ENCODE assay signal across 8 cellular contexts in genomic region chr5:179549973-179550510, GRCh38. TPM values are rescaled to one million over a fixed set of nuclear protein-coding genes. Genes with fewer than 3 reads are reported as not detected.
DNase-seq lines count a peak whose midpoint lies in the region; ATAC-seq, FAIRE-seq and TF ChIP-seq lines count a peak whose summit lies in the region.

No MANE protein-coding gene starts in this region.

- DNase-seq in activated T-cell treated with anti-CD3 and anti-CD28 coated beads for 24 hours (ENCODE audit: low read depth) (peak; percentile 59), PC-9 (no peak), K562 (ENCODE audit: extremely low read depth in 1 of 4, low spot score in 3 of 4) (peak in 1 of 4 experiments; percentile 40), iris pigment epithelial cell (ENCODE audit: low read depth) (peak; percentile 58), NK-92 (lab: John Stamatoyannopoulos, UW; ENCODE audit: unreplicated experiment) (no peak)
- no peak for DNase-seq in activated T-cell treated with anti-CD3 and anti-CD28 coated beads, Interleukin-2, amount 50 U/mL, for 1 hour
- DNase-seq in stimulated activated CD4-positive, alpha-beta T cell treated with anti-CD3 and anti-CD28 coated beads, Interleukin-1b, Interleukin-23, amount 100 ng/mL, for 24 hours (ENCODE audit: low read depth in 4 of 4, low spot score in 1 of 4): peak in 3 of 4 experiments; percentile 28 to 52 (median 48)

- H3K4me2 ChIP-seq in PC-9 (peak overlapping the region; percentile 99), K562 (ENCODE audit: insufficient read depth, low read length) (peak overlapping the region; percentile 91)

- ATAC-seq in HG03039 (IDR thresholded peaks at IDR 0.05; ENCODE audit: unreplicated experiment) (peak; percentile 12), K562 (peak; percentile 12)

- H2AFZ ChIP-seq in PC-9: peak overlapping the region; percentile 95
- H2AFZ ChIP-seq in K562 (ENCODE audit: low read depth, low read length): peak overlapping the region; percentile 98

- peak overlapping the region; percentile 81 to 94 for H3K9ac ChIP-seq in K562 (ENCODE audit: insufficient read depth in 1 of 2, low read depth in 2 of 2, low read length in 2 of 2)

- peak; percentile 33; the same call in 1 of the 2 replicates for TF ChIP-seq POLR2A in K562 (conservative IDR thresholded peaks at IDR 0.05)

- TF ChIP-seq RAD21 in K562 (CRISPR knock-in tag; conservative IDR thresholded peaks at IDR 0.05 in 1 of 2, IDR thresholded peaks at IDR 0.05 in 1 of 2): no peak

- no peaks in the 10 kb centered on the region for H3K9me2 ChIP-seq in PC-9 (ENCODE audit: insufficient read depth)

- in situ Hi-C loops in K562 (cut with MboI): no loop called here

- BruUV-seq in PC-9 (replicated peaks; lab: Mats Ljungman, UMichigan) (no TSS peak), K562 (replicated peaks; lab: Mats Ljungman, UMichigan) (TSS peak; percentile 96)

- TF ChIP-seq CTCF in PC-9 (conservative IDR thresholded peaks at IDR 0.05) (no peak), K562 (IDR thresholded peaks at IDR 0.05 in 2 of 3, conservative IDR thresholded peaks at IDR 0.05 in 1 of 3; ENCODE audit: insufficient read depth in 2 of 3, low read depth in 1 of 3, low read length in 3 of 3) (no peak)

- no peaks in the 10 kb centered on the region for H3K9me3 ChIP-seq in PC-9 (ENCODE audit: insufficient read depth, low read depth)
- H3K9me3 ChIP-seq in K562 (replicated peaks; ENCODE audit: control insufficient read depth, insufficient read depth, low read depth, low read length): no peaks in the 10 kb centered on the region

- peaks cover 9% of the 10 kb centered on the region; the same call in 1 of the 2 replicates for H3F3A ChIP-seq in PC-9 (ENCODE audit: insufficient read depth, low read depth)

- H3K4me3 ChIP-seq in PC-9 (peak overlapping the region; percentile 100), K562 (peak overlapping the region; percentile 73)

- POLR2A ChIA-PET in PC-9 (lab: Charles Lee; ENCODE audit: unreplicated experiment) (no interaction called here), K562 (lab: Yijun Ruan, JAX) (interaction anchor here (1.4 kb wide), 1 partner anchor 73 kb away, joined by 8 read pairs; the partner anchor contains the start of gene HNRNPH1)

- no peaks in the 10 kb centered on the region for H3K27me3 ChIP-seq in PC-9 (ENCODE audit: insufficient read depth, low read depth)
- H3K27me3 ChIP-seq in K562 (ENCODE audit: control insufficient read depth in 2 of 2, insufficient read depth in 2 of 2, low read length in 2 of 2): no peaks in the 10 kb centered on the region; a peak in 1 of 5 replicates

- H3K4me1 ChIP-seq in PC-9 (replicated peaks; ENCODE audit: insufficient read depth): peaks cover 33% of the 10 kb centered on the region
- peaks cover 5 to 13% of the 10 kb centered on the region in 2 experiments; a peak in 4 of 5 replicates for H3K4me1 ChIP-seq in K562 (replicated peaks in 1 of 2; ENCODE audit: control insufficient read depth in 2 of 2, insufficient read depth in 2 of 2, low read length in 2 of 2)

- no peak for TF ChIP-seq EP300 in K562 (IDR thresholded peaks at IDR 0.05; ENCODE audit: low read length)

- no peaks in the 10 kb centered on the region for H3K36me3 ChIP-seq in PC-9 (ENCODE audit: low read depth)
- 0 out of 3 replicates have a peak, but pooled peaks cover 4% of the 10 kb centered on the region for H3K36me3 ChIP-seq in K562 (ENCODE audit: control insufficient read depth, insufficient read depth, low read length)

- FAIRE-seq in K562 (lab: Jason Lieb, UNC): peak; percentile 69

- CTCF ChIA-PET in PC-9 (lab: Charles Lee): interaction anchor here (0.7 kb wide), 1 partner anchor 71 kb away, joined by 6 read pairs; no protein-coding TSS in a partner anchor
- CTCF ChIA-PET in K562 (lab: Yijun Ruan, JAX; ENCODE audit: low intra/inter-chr PET ratio): no interaction called here

- H3K27ac ChIP-seq in PC-9 (peak overlapping the region; percentile 75), K562 (ENCODE audit: extremely low read depth, low read depth, low read length) (peak overlapping the region; percentile 95)

- intact Hi-C loops in PC-9 (cut with micrococcal nuclease; ENCODE audit: unreplicated experiment) (loop anchor here (5.0 kb wide), 2 partner anchors 267 to 522 kb away; partner anchors contain the start of gene RNF130), K562 (cut with micrococcal nuclease) (loop anchor here (5.0 kb wide), 1 partner anchor 72 kb away; the partner anchor contains the start of gene HNRNPH1)

- peaks cover 42% of the 10 kb centered on the region for H3K79me2 ChIP-seq in PC-9 (ENCODE audit: low read depth)
- H3K79me2 ChIP-seq in K562 (ENCODE audit: control insufficient read depth, insufficient read depth, low read length): peaks cover 37% of the 10 kb centered on the region

- WGBS in K562 (ENCODE audit: insufficient coverage, low coverage, missing lambda C conversion rate): 2% methylated on average over 22 of the region's 26 CpGs

- H4K20me1 ChIP-seq in PC-9 (ENCODE audit: insufficient read depth) (0 out of 2 replicates have a peak, but pooled peaks cover 3% of the 10 kb centered on the region), K562 (replicated peaks; ENCODE audit: control insufficient read depth, insufficient read depth, low read length) (no peaks in the 10 kb centered on the region)

- H3K9me1 ChIP-seq in K562 (ENCODE audit: control insufficient read depth, insufficient read depth, low read length): no peaks in the 10 kb centered on the region

TF ChIP-seq in K562, 482 proteins besides CTCF, POLR2A, EP300 and RAD21 (continues in another document):
- no peak for TF ChIP-seq SRSF3 (IDR thresholded peaks at IDR 0.05; ENCODE audit: insufficient read depth, low read length)
- no peak for TF ChIP-seq LARP7 (IDR thresholded peaks at IDR 0.05)
- TF ChIP-seq BRD4 (IDR thresholded peaks at IDR 0.05): peak; percentile 37; the same call in 1 of the 2 replicates
- peak; percentile 39; the same call in 1 of the 2 replicates for TF ChIP-seq GABPA (tag; conservative IDR thresholded peaks at IDR 0.05; ENCODE audit: low read depth)

RNA-seq across cellular contexts. Expression of gene RUFY1, which starts 0.3 kb away (rescaled TPM):
- 63.9 and 72.2 TPM in 2 replicates for total RNA-seq in PC-9 (2021)
- 72.1 and 77.5 TPM in 2 replicates for total RNA-seq in K562 (2011; cell fraction: chromatin; rRNA removed; ENCODE audit: low replicate concordance)
- 38.4 and 41.8 TPM in 2 replicates for total RNA-seq in K562 (2011; cell fraction: nucleolus; rRNA removed)
- total RNA-seq in K562 (2011; cell fraction: nucleoplasm; rRNA removed): 45.2 and 49.2 TPM in 2 replicates
- total RNA-seq in K562 (2014; rRNA removed): 39.9 and 41.7 TPM in 2 replicates
- 21.8 and 26.2 TPM in 2 replicates for total RNA-seq in K562 (2014; rRNA removed; fragmentation: Illumina TruSeq; extraction: Trizol)
- 31.9 and 33.8 TPM in 2 replicates for total RNA-seq in K562 (2015; rRNA removed; fragmentation: Illumina TruSeq; extraction: Trizol)
- total RNA-seq in K562 (2021): 29.1 and 29.6 TPM in 2 replicates
- 26.0 and 29.9 TPM in 2 replicates for polyA plus RNA-seq in K562 (2011; rRNA removed)
- 18.4 and 19.7 TPM in 2 replicates for polyA plus RNA-seq in K562 (2011; cell fraction: cytosol; rRNA removed)
- polyA plus RNA-seq in K562 (2011; cell fraction: nucleus; rRNA removed): 27.5 and 31.1 TPM in 2 replicates
- polyA plus RNA-seq in K562 (2012): 21.3 and 24.0 TPM in 2 replicates
- 21.0 and 22.8 TPM in 2 replicates for polyA plus RNA-seq in K562 (2014; fragmentation: Illumina TruSeq; extraction: Trizol)
- polyA plus RNA-seq in K562 (2014; fragmentation: Nextera tagmentation; extraction: Ambion mirVana): 1 to 10 TPM; 5.0 to 7.9 TPM
- 24.0 and 30.0 TPM in 2 replicates for polyA plus RNA-seq in K562 (2014; rRNA removed)
- polyA minus RNA-seq in K562 (2011; rRNA and poly(A)+ RNA removed): 28.9 and 34.2 TPM in 2 replicates
- polyA minus RNA-seq in K562 (2011; cell fraction: cytosol; rRNA and poly(A)+ RNA removed): 17.6 and 20.2 TPM in 2 replicates
- 14.9 and 19.5 TPM in 2 replicates for polyA minus RNA-seq in K562 (2011; cell fraction: nucleus; rRNA and poly(A)+ RNA removed)

Comparison
In these comparisons a context has a peak if more than half of its experiments do, and no peak if none do; other contexts are left out.
1. DNase-seq: peak in activated T-cell treated with anti-CD3 and anti-CD28 coated beads for 24 hours (single experiment), iris pigment epithelial cell (single experiment) and stimulated activated CD4-positive, alpha-beta T cell treated with anti-CD3 and anti-CD28 coated beads, Interleukin-1b, Interleukin-23, amount 100 ng/mL, for 24 hours (3 of 4); none in activated T-cell treated with anti-CD3 and anti-CD28 coated beads, Interleukin-2, amount 50 U/mL, for 1 hour (single experiment), PC-9 (0 of 2) and NK-92 (single experiment).